Comparison of ENCODE assay signal across 24 cellular contexts in genomic region chr5:98372351-98372750, GRCh38.
"Had no signal": no experiment of that assay in that cellular context is flagged by ENCODE, and none has a peak within 500 bp of the region (broad histone marks: within the 10 kb centered on the region; RNA-seq: fewer than 3 reads in every experiment).

No MANE protein-coding gene starts in this region.

- H3K27ac ChIP-seq: colonic mucosa, esophagus muscularis mucosa, gastrocnemius medialis, heart right ventricle, lower lobe of right lung, ovary, psoas muscle, sigmoid colon, stomach, thyroid gland, vagina had no signal

- H3K4me3 ChIP-seq: colonic mucosa, esophagus muscularis mucosa, gastrocnemius medialis, heart right ventricle, lower lobe of right lung, ovary, psoas muscle, sigmoid colon, stomach, thyroid gland, vagina had no signal

- DNase-seq: colonic mucosa; dermis blood vessel endothelial cell; effector memory CD4-positive, alpha-beta T cell; gastrocnemius medialis; heart right ventricle; hypothalamus; immature natural killer cell; left ventricle myocardium superior; lower lobe of right lung; natural killer cell; occipital lobe; ovary; posterior cingulate gyrus; psoas muscle; right cardiac atrium; sigmoid colon; stimulated activated CD4-positive, alpha-beta T cell treated with anti-CD3 and anti-CD28 coated beads, Interleukin-2, amount 100 ng/mL, for 24 hours; stimulated activated CD4-positive, alpha-beta T cell treated with anti-CD3 and anti-CD28 coated beads, Interleukin-4, amount 100 ng/mL, for 24 hours; stimulated activated naive CD4-positive, alpha-beta T cell treated with Interleukin-2 at 50 U/mL for 16 hours; stomach; thyroid gland; trophoblast cell had no signal

- H3K9me3 ChIP-seq: colonic mucosa, esophagus muscularis mucosa, gastrocnemius medialis, heart right ventricle, lower lobe of right lung, ovary, psoas muscle, sigmoid colon, stomach, thyroid gland, vagina had no signal

- H3K27me3 ChIP-seq: colonic mucosa, esophagus muscularis mucosa, gastrocnemius medialis, heart right ventricle, ovary, sigmoid colon, stomach, thyroid gland, vagina had no signal
